In the genomic region with DNA sequence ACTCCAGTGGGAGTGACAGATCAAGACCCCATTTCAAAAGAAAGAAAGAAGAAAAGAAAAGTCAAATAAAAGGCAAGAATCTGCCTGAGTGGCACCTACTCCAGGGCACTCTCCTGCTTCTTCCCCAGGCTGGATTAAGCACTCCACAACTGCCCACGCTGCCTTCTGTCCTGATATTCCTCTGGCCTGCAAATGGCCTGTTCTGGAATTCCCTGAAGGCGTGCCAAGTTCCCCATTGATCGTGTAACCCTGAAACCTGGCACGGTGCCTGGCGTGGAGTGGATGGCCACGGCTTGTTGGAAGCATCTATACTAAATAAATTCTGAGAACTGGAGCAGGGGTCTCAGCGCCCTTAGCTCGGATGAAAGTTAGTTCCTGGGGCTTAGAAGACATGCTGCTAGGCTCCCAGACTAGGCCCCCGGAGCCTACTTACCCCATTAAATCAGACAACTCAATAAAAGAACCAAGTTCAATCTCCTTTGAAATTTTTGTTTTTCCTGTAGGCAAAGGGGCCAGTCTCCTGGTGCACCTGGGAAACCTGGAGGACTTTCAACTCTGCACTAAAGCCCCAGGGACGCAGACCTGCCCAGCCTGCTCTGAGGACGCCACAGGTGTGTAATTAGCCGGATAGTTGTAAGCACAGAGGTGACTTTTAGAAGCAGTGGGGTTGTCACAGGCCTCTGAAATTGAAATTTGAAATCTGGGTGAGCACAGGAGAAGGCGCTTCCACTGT, we compare ENCODE assay signal across 8 cellular contexts. TPM values are rescaled to one million over a fixed set of nuclear protein-coding genes. Genes with fewer than 3 reads are reported as not detected.
A peak's percentile ranks its signal among the peaks of the same experiment; 100 is the strongest.
DNase-seq lines count a peak whose midpoint lies in the region; ATAC-seq and TF ChIP-seq lines count a peak whose summit lies in the region.

No MANE protein-coding gene starts in this region.

- no peaks in the 10 kb centered on the region for H3K27me3 Mint-ChIP-seq in activated CD4-positive, alpha-beta T cell treated with anti-CD3 and anti-CD28 coated beads for 36 hours

- H3K27ac Mint-ChIP-seq in activated CD4-positive, alpha-beta T cell treated with anti-CD3 and anti-CD28 coated beads for 36 hours, result no peak overlapping the region

- TF ChIP-seq POLR2A in Peyer's patch (IDR thresholded peaks at IDR 0.05) (no peak), gastroesophageal sphincter (IDR thresholded peaks at IDR 0.05) (no peak)

- H3K4me2 ChIP-seq in osteoblast (ENCODE audit: insufficient read depth, low read length), result no peak overlapping the region

- POLR2A ChIA-PET in activated CD4-positive, alpha-beta T cell treated with anti-CD3 and anti-CD28 coated beads for 36 hours (lab: Charles Lee), result no interaction called here

- DNase-seq in DMS79 (lab: John Stamatoyannopoulos, UW) (peak; percentile 75), Peyer's patch (peak; percentile 30 to 80 (median 65)), osteoblast (ENCODE audit: insufficient read length, low spot score, missing footprints) (peak; percentile 47), NCI-H82 treated with DMSO at 0.1 percent for 48 hours (lab: John Stamatoyannopoulos, UW; ENCODE audit: unreplicated experiment) (no peak)
- no peak for DNase-seq in activated CD4-positive, alpha-beta T cell treated with anti-CD3 and anti-CD28 coated beads for 36 hours

- H3K9me3 Mint-ChIP-seq in activated CD4-positive, alpha-beta T cell treated with anti-CD3 and anti-CD28 coated beads for 36 hours (ENCODE audit: low read depth), result no peaks in the 10 kb centered on the region

- H3K79me2 ChIP-seq in osteoblast (ENCODE audit: insufficient read depth, low read length), result peaks cover 7% of the 10 kb centered on the region

- H3K4me1 ChIP-seq in Peyer's patch (peaks cover 0 to 18% (median 2%) of the 10 kb centered on the region in 4 donors), gastroesophageal sphincter (peaks cover 0 to 28% (median 0%) of the 10 kb centered on the region in 3 donors), osteoblast (ENCODE audit: insufficient read depth, low read length) (no peaks in the 10 kb centered on the region)

- peak overlapping the region in 2 of 4 donors; percentile 14 to 41 for H3K27ac ChIP-seq in Peyer's patch
- peak overlapping the region in 1 of 4 donors; percentile 33 for H3K27ac ChIP-seq in gastroesophageal sphincter
- H3K27ac ChIP-seq in osteoblast (ENCODE audit: low read depth, low read length), result no peak overlapping the region

- H3K36me3 ChIP-seq in Peyer's patch (peaks cover 0 to 46% (median 0%) of the 10 kb centered on the region in 3 donors), gastroesophageal sphincter (peaks cover 0 to 63% of the 10 kb centered on the region in 2 donors), osteoblast (ENCODE audit: insufficient read depth, low read length) (peaks cover 9% of the 10 kb centered on the region)

- H3K4me3 ChIP-seq in Peyer's patch, result peak overlapping the region in 1 of 4 donors; percentile 13
- no peak overlapping the region for H3K4me3 ChIP-seq in gastroesophageal sphincter
- no peak overlapping the region for H3K4me3 ChIP-seq in osteoblast (ENCODE audit: insufficient read depth, low read length)

- H2AFZ ChIP-seq in osteoblast (ENCODE audit: low read length), result no peak overlapping the region

- H4K20me1 ChIP-seq in osteoblast (ENCODE audit: insufficient read depth, low read length), result no peaks in the 10 kb centered on the region

- H3K27me3 ChIP-seq in Peyer's patch (no peaks in the 10 kb centered on the region), gastroesophageal sphincter (no peaks in the 10 kb centered on the region), osteoblast (ENCODE audit: insufficient read depth, low read length) (no peaks in the 10 kb centered on the region)

- TF ChIP-seq CTCF in Peyer's patch (IDR thresholded peaks at IDR 0.05), result no peak
- no peak for TF ChIP-seq CTCF in gastroesophageal sphincter (IDR thresholded peaks at IDR 0.05)
- no peak for TF ChIP-seq CTCF in osteoblast (IDR thresholded peaks at IDR 0.05; ENCODE audit: extremely low read depth, low read depth, low read length)

- TF ChIP-seq EP300 in gastroesophageal sphincter (IDR thresholded peaks at IDR 0.05), result no peak

- intact Hi-C loops in activated CD4-positive, alpha-beta T cell treated with anti-CD3 and anti-CD28 coated beads for 36 hours (cut with DNase I, micrococcal nuclease), result no loop called here

- no peak overlapping the region for H3K4me3 Mint-ChIP-seq in activated CD4-positive, alpha-beta T cell treated with anti-CD3 and anti-CD28 coated beads for 36 hours

- WGBS in gastroesophageal sphincter (ENCODE audit: low coverage in 1 of 2), 2 donors, result 46 to 56% methylated on average over 13 of the region's 13 CpGs

- ATAC-seq in gastroesophageal sphincter (peak; percentile 53), GM21619 (IDR thresholded peaks at IDR 0.05; ENCODE audit: unreplicated experiment) (no peak), HG02885 (IDR thresholded peaks at IDR 0.05; ENCODE audit: poor library complexity, unreplicated experiment) (no peak)
- ATAC-seq in activated CD4-positive, alpha-beta T cell treated with anti-CD3 and anti-CD28 coated beads for 36 hours, result no peak

- CTCF ChIA-PET in activated CD4-positive, alpha-beta T cell treated with anti-CD3 and anti-CD28 coated beads for 36 hours (lab: Charles Lee), result no interaction called here

- no peaks in the 10 kb centered on the region for H3K4me1 Mint-ChIP-seq in activated CD4-positive, alpha-beta T cell treated with anti-CD3 and anti-CD28 coated beads for 36 hours

- no peaks in the 10 kb centered on the region for H3K9me3 ChIP-seq in Peyer's patch
- no peaks in the 10 kb centered on the region for H3K9me3 ChIP-seq in gastroesophageal sphincter
- no peaks in the 10 kb centered on the region for H3K9me3 ChIP-seq in osteoblast (ENCODE audit: low read depth, low read length)

- peaks cover 29% of the 10 kb centered on the region for H3K36me3 Mint-ChIP-seq in activated CD4-positive, alpha-beta T cell treated with anti-CD3 and anti-CD28 coated beads for 36 hours (ENCODE audit: low read depth)

RNA-seq across cellular contexts. Expression of gene ANKRD27, which starts 21.9 kb away (rescaled TPM):
- total RNA-seq in Peyer's patch (10 to 100 TPM; 33.2 to 48.0 (median 38.7) TPM), gastroesophageal sphincter (10 to 100 TPM; 43.5 to 63.3 (median 52.6) TPM), osteoblast (28.0 and 31.5 TPM in 2 replicates)
- 10 to 100 TPM; 36.6 to 37.0 TPM for total RNA-seq in activated CD4-positive, alpha-beta T cell treated with anti-CD3 and anti-CD28 coated beads for 36 hours

RNA-seq across cellular contexts. Expression of gene RGS9BP, which starts 22.6 kb away (rescaled TPM):
- under 1 TPM in 1 of 4 donors, not detected in 3; 0.67 TPM for total RNA-seq in Peyer's patch
- total RNA-seq in gastroesophageal sphincter, result 1 to 10 TPM in 3 of 4 donors, under 1 TPM in 1; 0.54 to 4.5 (median 2.6) TPM
- 0.59 and 0.72 TPM in 2 replicates for total RNA-seq in osteoblast
- total RNA-seq in activated CD4-positive, alpha-beta T cell treated with anti-CD3 and anti-CD28 coated beads for 36 hours, result under 1 TPM; 0.05 to 0.07 TPM

RNA-seq across cellular contexts. Expression of gene NUDT19, which starts 38.6 kb away (rescaled TPM):
- total RNA-seq in Peyer's patch (10 to 100 TPM in 3 of 4 donors, 1 to 10 TPM in 1; 7.4 to 16.6 (median 12.6) TPM), gastroesophageal sphincter (10 to 100 TPM in 2 of 4 donors, 1 to 10 TPM in 2; 6.1 to 13.6 (median 9.0) TPM), osteoblast (8.3 and 12.4 TPM in 2 replicates)
- total RNA-seq in activated CD4-positive, alpha-beta T cell treated with anti-CD3 and anti-CD28 coated beads for 36 hours, result 10 to 100 TPM; 14.7 to 17.7 TPM

Comparison
In these comparisons a context has a peak if more than half of its experiments do, and no peak if none do; other contexts are left out.
1. DNase-seq: peak in DMS79 (single experiment), Peyer's patch (3 of 3) and osteoblast (single experiment); none in activated CD4-positive, alpha-beta T cell treated with anti-CD3 and anti-CD28 coated beads for 36 hours (single experiment) and NCI-H82 treated with DMSO at 0.1 percent for 48 hours (single experiment).